Comparison of ENCODE assay signal across 8 cellular contexts in genomic region chr1:33099290-33100118, GRCh38. TPM values are rescaled to one million over a fixed set of nuclear protein-coding genes. Genes with fewer than 3 reads are reported as not detected.
DNase-seq lines count a peak whose midpoint lies in the region; ATAC-seq and TF ChIP-seq lines count a peak whose summit lies in the region.

No MANE protein-coding gene starts in this region.

- H3K27me3 ChIP-seq in psoas muscle (ENCODE audit: insufficient read depth in 3 of 3, low read length in 2 of 3) (no peaks in the 10 kb centered on the region), esophagus muscularis mucosa (no peaks in the 10 kb centered on the region)

- no peaks in the 10 kb centered on the region for H3K9me3 Mint-ChIP-seq in activated CD4-positive, alpha-beta T cell treated with anti-CD3 and anti-CD28 coated beads for 36 hours (ENCODE audit: low read depth)
- H3K9me3 Mint-ChIP-seq in dendritic cell treated with granulocyte-macrophage colony-stimulating factor and Interleukin-4, amounts not matched to agents 40 ng/mL and 50 ng/mL, for 4 days, result no peaks in the 10 kb centered on the region

- H3K4me3 ChIP-seq in psoas muscle (no peak overlapping the region), esophagus muscularis mucosa (no peak overlapping the region)

- H3K27ac ChIP-seq in psoas muscle, result peak overlapping the region; percentile 18
- no peak overlapping the region for H3K27ac ChIP-seq in esophagus muscularis mucosa (replicated peaks in 1 of 4)

- CTCF ChIA-PET in activated CD4-positive, alpha-beta T cell treated with anti-CD3 and anti-CD28 coated beads for 36 hours (lab: Charles Lee), result interaction anchor here (0.7 to 2.3 kb wide), 2 partner anchors 16 to 28 kb away, joined by 4 to 13 read pairs; no protein-coding TSS in a partner anchor

- H3K27me3 Mint-ChIP-seq in activated CD4-positive, alpha-beta T cell treated with anti-CD3 and anti-CD28 coated beads for 36 hours, result no peaks in the 10 kb centered on the region
- peaks cover 3% of the 10 kb centered on the region for H3K27me3 Mint-ChIP-seq in dendritic cell treated with granulocyte-macrophage colony-stimulating factor and Interleukin-4, amounts not matched to agents 40 ng/mL and 50 ng/mL, for 4 days

- peak overlapping the region; percentile 41 for H3K4me3 Mint-ChIP-seq in activated CD4-positive, alpha-beta T cell treated with anti-CD3 and anti-CD28 coated beads for 36 hours
- H3K4me3 Mint-ChIP-seq in dendritic cell treated with granulocyte-macrophage colony-stimulating factor and Interleukin-4, amounts not matched to agents 40 ng/mL and 50 ng/mL, for 4 days, result no peak overlapping the region

- ATAC-seq in GM19351 (IDR thresholded peaks at IDR 0.05; ENCODE audit: unreplicated experiment), result peak; percentile 70
- ATAC-seq in activated CD4-positive, alpha-beta T cell treated with anti-CD3 and anti-CD28 coated beads for 36 hours, result peak; percentile 96
- peak in 3 of 4 donors; percentile 81 to 89 (median 88) for ATAC-seq in psoas muscle

- no peaks in the 10 kb centered on the region for H3K4me1 ChIP-seq in psoas muscle
- H3K4me1 ChIP-seq in esophagus muscularis mucosa, result peaks cover 0 to 6% (median 0%) of the 10 kb centered on the region in 4 donors

- 68 to 73% (median 69%) methylated on average over 13 of the region's 13 CpGs for WGBS in psoas muscle, 3 donors
- 73% methylated on average over 13 of the region's 13 CpGs for WGBS in esophagus muscularis mucosa

- H3K27ac Mint-ChIP-seq in activated CD4-positive, alpha-beta T cell treated with anti-CD3 and anti-CD28 coated beads for 36 hours, result peak overlapping the region; percentile 96
- peak overlapping the region; percentile 43 for H3K27ac Mint-ChIP-seq in dendritic cell treated with granulocyte-macrophage colony-stimulating factor and Interleukin-4, amounts not matched to agents 40 ng/mL and 50 ng/mL, for 4 days

- peaks cover 29% of the 10 kb centered on the region for H3K4me1 Mint-ChIP-seq in activated CD4-positive, alpha-beta T cell treated with anti-CD3 and anti-CD28 coated beads for 36 hours
- H3K4me1 Mint-ChIP-seq in dendritic cell treated with granulocyte-macrophage colony-stimulating factor and Interleukin-4, amounts not matched to agents 40 ng/mL and 50 ng/mL, for 4 days (ENCODE audit: low read depth), result peaks cover 28% of the 10 kb centered on the region

- TF ChIP-seq EP300 in esophagus muscularis mucosa (IDR thresholded peaks at IDR 0.05), result no peak

- TF ChIP-seq CTCF in psoas muscle (IDR thresholded peaks at IDR 0.05) (no peak), esophagus muscularis mucosa (IDR thresholded peaks at IDR 0.05) (no peak)

- no peaks in the 10 kb centered on the region for H3K9me3 ChIP-seq in psoas muscle
- no peaks in the 10 kb centered on the region for H3K9me3 ChIP-seq in esophagus muscularis mucosa

- POLR2A ChIA-PET in activated CD4-positive, alpha-beta T cell treated with anti-CD3 and anti-CD28 coated beads for 36 hours (lab: Charles Lee), result interaction anchor here (1.1 kb wide), 1 partner anchor 19 kb away, joined by 3 read pairs; the partner anchor contains the start of gene AZIN2

- H3K36me3 ChIP-seq in psoas muscle (ENCODE audit: insufficient read depth in 1 of 2, low read depth in 1 of 2) (peaks cover 0 to 23% of the 10 kb centered on the region in 2 donors), esophagus muscularis mucosa (peaks cover 0 to 48% (median 7%) of the 10 kb centered on the region in 4 donors)

- in situ Hi-C loops in KBM-7 (cut with MboI; ENCODE audit: low pct_unique_long_range_greater_than_20kb, low sequenced_read_pairs), result no loop called here

- DNase-seq in 8988T (peak; percentile 41), KBM-7 (peak; percentile 99), psoas muscle (peak in 1 of 2 donors; percentile 61), esophagus muscularis mucosa (ENCODE audit: extremely low spot score) (no peak), NCI-H128 (lab: John Stamatoyannopoulos, UW; ENCODE audit: unreplicated experiment) (no peak)
- peak; percentile 84 for DNase-seq in activated CD4-positive, alpha-beta T cell treated with anti-CD3 and anti-CD28 coated beads for 36 hours

- H3K36me3 Mint-ChIP-seq in activated CD4-positive, alpha-beta T cell treated with anti-CD3 and anti-CD28 coated beads for 36 hours (ENCODE audit: low read depth), result no peaks in the 10 kb centered on the region
- no peaks in the 10 kb centered on the region for H3K36me3 Mint-ChIP-seq in dendritic cell treated with granulocyte-macrophage colony-stimulating factor and Interleukin-4, amounts not matched to agents 40 ng/mL and 50 ng/mL, for 4 days (ENCODE audit: low read depth)

- intact Hi-C loops in activated CD4-positive, alpha-beta T cell treated with anti-CD3 and anti-CD28 coated beads for 36 hours (cut with DNase I, micrococcal nuclease), result loop anchor here (1.0 to 5.0 kb wide), 4 partner anchors 18 to 513 kb away; partner anchors contain the start of genes AZIN2 (in 1 of the 2) and ZSCAN20 (in 1 of the 2)
- intact Hi-C loops in dendritic cell treated with granulocyte-macrophage colony-stimulating factor and Interleukin-4, amounts not matched to agents 40 ng/mL and 50 ng/mL, for 4 days (cut with micrococcal nuclease), result loop anchor here (2.0 kb wide), 1 partner anchor 27 kb away; no protein-coding TSS in a partner anchor
- intact Hi-C loops in psoas muscle (cut with DNase I) (loop anchor here in 1 of 2 donors (5.0 kb wide), 1 partner anchor 513 kb away; no protein-coding TSS in a partner anchor), esophagus muscularis mucosa (cut with DNase I) (loop anchor here (10.0 kb wide), 1 partner anchor 515 kb away; no protein-coding TSS in a partner anchor)

- TF ChIP-seq POLR2A in esophagus muscularis mucosa (IDR thresholded peaks at IDR 0.05; ENCODE audit: low read depth), result no peak

RNA-seq across cellular contexts. Expression of gene AZIN2, which starts 18.6 kb away (rescaled TPM):
- 1 to 10 TPM in 1 of 2 experiments, under 1 TPM in 1; 0.98 to 2.1 TPM for total RNA-seq in activated CD4-positive, alpha-beta T cell treated with anti-CD3 and anti-CD28 coated beads for 36 hours
- 1 to 10 TPM in 2 of 4 donors, under 1 TPM in 2; 0.17 to 3.5 (median 1.1) TPM for total RNA-seq in psoas muscle
- 1 to 10 TPM in 1 of 3 donors, under 1 TPM in 2; 0.25 to 1.7 (median 0.61) TPM for polyA plus RNA-seq in psoas muscle
- 1 to 10 TPM; 2.5 to 6.1 (median 4.1) TPM for total RNA-seq in esophagus muscularis mucosa

Comparison
In these comparisons a context has a peak if more than half of its experiments do, and no peak if none do; other contexts are left out.
1. DNase-seq: peak in 8988T (single experiment), KBM-7 (single experiment) and activated CD4-positive, alpha-beta T cell treated with anti-CD3 and anti-CD28 coated beads for 36 hours (single experiment); none in esophagus muscularis mucosa (single experiment) and NCI-H128 (single experiment).
2. Peak in every context shown above with its lines, with median percentiles within 50 percentile points of each other: ATAC-seq.